In genomic region chr12:53078425-53079225, GRCh38 we compare ENCODE assay signal across 1 cellular context.
A peak's percentile ranks its signal among the peaks of the same experiment; 100 is the strongest.
TF ChIP-seq lines count a peak whose summit lies in the region.

No MANE protein-coding gene starts in this region.

TF ChIP-seq in HepG2, 621 proteins besides CTCF, POLR2A, EP300 and RAD21 (continued from another document and continues in another):
- peak in 1 of 2 experiments; percentile 22; a peak in 1 of 4 replicates for TF ChIP-seq KLF16 (CRISPR knock-in tag; IDR thresholded peaks at IDR 0.05)
- TF ChIP-seq ZSCAN29 (CRISPR knock-in tag; conservative IDR thresholded peaks at IDR 0.05): no peak
- no peak for TF ChIP-seq MBD4 (IDR thresholded peaks at IDR 0.05; ENCODE audit: borderline replicate concordance, low read length)
- no peak for TF ChIP-seq ZBTB20 (CRISPR knock-in tag; IDR thresholded peaks at IDR 0.05; ENCODE audit: borderline replicate concordance, low read depth)
- no peak for TF ChIP-seq PHB2 (IDR thresholded peaks at IDR 0.05; ENCODE audit: partially characterized antibody)
- TF ChIP-seq TCF7L2 (IDR thresholded peaks at IDR 0.05; ENCODE audit: low read depth, low read length): no peak
- no peak for TF ChIP-seq ZNF605 (CRISPR knock-in tag; IDR thresholded peaks at IDR 0.05)
- TF ChIP-seq TFDP2 (CRISPR knock-in tag; IDR thresholded peaks at IDR 0.05): no peak
- TF ChIP-seq AHR (CRISPR knock-in tag; IDR thresholded peaks at IDR 0.05): no peak
- no peak for TF ChIP-seq NFE2L2 (IDR thresholded peaks at IDR 0.05; ENCODE audit: low read length)
- no peak for TF ChIP-seq ZMYM3 (CRISPR knock-in tag; IDR thresholded peaks at IDR 0.05)
- TF ChIP-seq PLSCR1 (CRISPR knock-in tag; IDR thresholded peaks at IDR 0.05; ENCODE audit: borderline replicate concordance): no peak
- no peak for TF ChIP-seq TOE1 (CRISPR knock-in tag; IDR thresholded peaks at IDR 0.05)
- no peak for TF ChIP-seq JDP2 (CRISPR knock-in tag; IDR thresholded peaks at IDR 0.05; ENCODE audit: borderline replicate concordance)
- TF ChIP-seq ZSCAN12 (CRISPR knock-in tag; IDR thresholded peaks at IDR 0.05): no peak
- TF ChIP-seq ZSCAN30 (CRISPR knock-in tag; IDR thresholded peaks at IDR 0.05): no peak
- no peak for TF ChIP-seq ZNF781 (CRISPR knock-in tag; IDR thresholded peaks at IDR 0.05; ENCODE audit: borderline replicate concordance, not compliant biosample characterization)
- TF ChIP-seq FOXP4 (CRISPR knock-in tag; IDR thresholded peaks at IDR 0.05): no peak
- no peak for TF ChIP-seq ZBTB44 (CRISPR knock-in tag; IDR thresholded peaks at IDR 0.05)
- no peak for TF ChIP-seq PRDM15 (CRISPR knock-in tag; IDR thresholded peaks at IDR 0.05)
- no peak for TF ChIP-seq ONECUT2 (CRISPR knock-in tag; IDR thresholded peaks at IDR 0.05)
- TF ChIP-seq SP2 (CRISPR knock-in tag; IDR thresholded peaks at IDR 0.05): no peak
- TF ChIP-seq TRIM22 (IDR thresholded peaks at IDR 0.05): no peak
- no peak for TF ChIP-seq ZNF138 (CRISPR knock-in tag; IDR thresholded peaks at IDR 0.05; ENCODE audit: low read depth)
- TF ChIP-seq GFI1 (CRISPR knock-in tag; IDR thresholded peaks at IDR 0.05; ENCODE audit: borderline replicate concordance): no peak
- TF ChIP-seq ZNF274 (CRISPR knock-in tag; IDR thresholded peaks at IDR 0.05): 0 out of 2 replicates have a peak, but pooled peaks have one; percentile 5
- no peak for TF ChIP-seq USF2 (IDR thresholded peaks at IDR 0.05; ENCODE audit: low read depth, low read length)
- peak; percentile 64; the same call in 1 of the 2 replicates for TF ChIP-seq USF2 (CRISPR knock-in tag; IDR thresholded peaks at IDR 0.05; ENCODE audit: borderline replicate concordance)
- no peak for TF ChIP-seq ZNF782 (CRISPR knock-in tag; IDR thresholded peaks at IDR 0.05; ENCODE audit: borderline replicate concordance)
- peak; percentile 7; the same call in 1 of the 2 replicates for TF ChIP-seq NFKB2 (CRISPR knock-in tag; IDR thresholded peaks at IDR 0.05; ENCODE audit: borderline replicate concordance)
- TF ChIP-seq MAFG (CRISPR knock-in tag; IDR thresholded peaks at IDR 0.05): no peak
- no peak for TF ChIP-seq ZNF10 (CRISPR knock-in tag; IDR thresholded peaks at IDR 0.05; ENCODE audit: borderline replicate concordance, low read depth)
- TF ChIP-seq ARNTL (CRISPR knock-in tag; IDR thresholded peaks at IDR 0.05): no peak
- TF ChIP-seq SIN3B (IDR thresholded peaks at IDR 0.05; ENCODE audit: low read length): no peak
- no peak for TF ChIP-seq ZNF335 (CRISPR knock-in tag; IDR thresholded peaks at IDR 0.05)
- TF ChIP-seq SKIL (CRISPR knock-in tag; IDR thresholded peaks at IDR 0.05; ENCODE audit: borderline replicate concordance): no peak
- TF ChIP-seq MAX (IDR thresholded peaks at IDR 0.05): peak; percentile 67
- no peak for TF ChIP-seq NFKBIZ (CRISPR knock-in tag; IDR thresholded peaks at IDR 0.05)
- TF ChIP-seq ISX (CRISPR knock-in tag; conservative IDR thresholded peaks at IDR 0.05): no peak
- TF ChIP-seq MATR3 (CRISPR knock-in tag; IDR thresholded peaks at IDR 0.05): no peak
- no peak for TF ChIP-seq ATF6 (CRISPR knock-in tag; conservative IDR thresholded peaks at IDR 0.05)
- TF ChIP-seq E2F1 (CRISPR knock-in tag; IDR thresholded peaks at IDR 0.05): no peak
- no peak for TF ChIP-seq FOXO1 (CRISPR knock-in tag; IDR thresholded peaks at IDR 0.05)
- TF ChIP-seq WIZ (CRISPR knock-in tag; IDR thresholded peaks at IDR 0.05): no peak
- no peak for TF ChIP-seq AKAP8 (CRISPR knock-in tag; IDR thresholded peaks at IDR 0.05)
- no peak; the same call in 1 of the 2 replicates for TF ChIP-seq ZNF7 (CRISPR knock-in tag; IDR thresholded peaks at IDR 0.05)
